In the genomic region with DNA sequence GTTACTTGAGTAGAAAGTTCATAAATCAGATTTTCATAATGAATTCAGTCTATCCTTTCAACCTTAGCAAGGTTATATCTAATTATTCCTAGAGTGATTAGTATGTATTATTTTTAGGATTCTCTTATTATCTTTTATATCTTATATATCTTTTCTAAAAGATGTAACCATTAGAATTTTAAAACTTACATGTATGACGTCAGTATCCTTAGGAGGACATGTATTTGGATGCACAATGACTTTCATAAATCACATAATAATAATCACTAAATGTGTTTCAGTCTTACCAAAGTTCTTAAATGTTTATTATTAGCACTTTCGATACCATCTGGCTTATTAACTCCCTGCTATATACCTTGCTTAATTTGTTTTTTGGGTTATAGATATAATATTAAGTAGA, we compare ENCODE assay signal across 11 cellular contexts.
"Had no signal": no experiment of that assay in that cellular context is flagged by ENCODE, and none has a peak within 500 bp of the region (broad histone marks: within the 10 kb centered on the region; RNA-seq: fewer than 3 reads in every experiment).

No MANE protein-coding gene starts in this region.

- H3K4me2 ChIP-seq: GM23338 had no signal

- ATAC-seq: GM23338, HCT116 had no signal

- H3K4me1 ChIP-seq: HAP-1 had no signal

- H3K27ac Mint-ChIP-seq: GM23338, H9, HFFc6 had no signal

- H3K9ac ChIP-seq: GM23248 had no signal

- H2AFZ ChIP-seq: GM23248, GM23338 had no signal

- DNase-seq: GM23248, GOT3, H7, H9, HCEC 1CT, HFFc6 had no signal

- FAIRE-seq: H1, H54 had no signal

- H3K4me3 Mint-ChIP-seq: GM23338, H9, HFFc6 had no signal

- H3K9me3 ChIP-seq: HAP-1 had no signal

- H3K4me3 ChIP-seq: GM23248, GM23338, HAP-1 had no signal

- H3K36me3 ChIP-seq: HAP-1 had no signal

- H3K27ac ChIP-seq: GM23248 had no signal

- H3K9me3 Mint-ChIP-seq: GM23338, H9 had no signal
